ENCODE assay signal across 8 cellular contexts in the genomic region with DNA sequence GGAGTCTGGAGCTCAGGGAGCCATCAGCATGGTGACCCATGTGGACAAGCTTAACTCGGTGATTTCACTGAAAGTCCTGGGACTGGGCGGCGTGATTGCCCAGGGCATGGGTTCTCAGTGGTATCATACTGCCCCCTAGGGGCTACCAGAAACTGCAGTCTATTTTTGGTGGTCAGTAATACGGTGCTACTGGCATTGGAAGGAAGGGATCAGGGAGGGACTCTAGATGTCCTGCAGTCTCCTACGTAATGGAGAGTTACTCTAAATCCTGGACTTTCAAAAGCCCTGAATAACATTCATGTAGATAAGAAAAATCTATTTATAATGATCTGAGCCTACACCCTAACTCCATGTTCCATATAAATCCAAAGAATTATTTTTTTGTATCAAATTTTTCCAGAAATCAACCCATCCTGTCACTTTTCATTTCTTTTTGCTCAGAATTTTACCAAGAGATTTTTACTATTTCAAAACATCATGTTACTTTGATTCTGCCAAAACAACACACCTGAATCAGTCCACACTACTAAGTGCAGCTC. TPM values are rescaled to one million over a fixed set of nuclear protein-coding genes. Genes with fewer than 3 reads are reported as not detected.
DNase-seq lines count a peak whose midpoint lies in the region; ATAC-seq and TF ChIP-seq lines count a peak whose summit lies in the region.

No MANE protein-coding gene starts in this region.

- H3K9me3 ChIP-seq in breast epithelium, result no peaks in the 10 kb centered on the region

- H3K4me1 Mint-ChIP-seq in T-cell, result peaks cover 0 to 8% (median 3%) of the 10 kb centered on the region in 3 donors
- peaks cover 0 to 2% of the 10 kb centered on the region in 2 donors for H3K4me1 Mint-ChIP-seq in immature natural killer cell

- H3K27ac ChIP-seq in breast epithelium, result no peak overlapping the region

- H3K9me3 Mint-ChIP-seq in T-cell (no peaks in the 10 kb centered on the region), immature natural killer cell (no peaks in the 10 kb centered on the region)

- H3K27ac Mint-ChIP-seq in T-cell, result no peak overlapping the region
- H3K27ac Mint-ChIP-seq in immature natural killer cell, result peak overlapping the region in 1 of 6 donors; percentile 24

- H3K36me3 Mint-ChIP-seq in T-cell (peaks cover 34% of the 10 kb centered on the region), immature natural killer cell (peaks cover under 1 to 17% (median 5%) of the 10 kb centered on the region in 3 donors)

- no peak overlapping the region for H3K4me3 Mint-ChIP-seq in T-cell
- no peak overlapping the region for H3K4me3 Mint-ChIP-seq in immature natural killer cell

- TF ChIP-seq POLR2A in breast epithelium (IDR thresholded peaks at IDR 0.05), result no peak

- ATAC-seq in GM18867 (IDR thresholded peaks at IDR 0.05; ENCODE audit: unreplicated experiment) (peak; percentile 49), T-cell (replicated peaks in 1 of 4) (peak; percentile 55 to 75 (median 63)), HG03571 (IDR thresholded peaks at IDR 0.05; ENCODE audit: unreplicated experiment) (no peak)

- POLR2A ChIA-PET in T-cell (lab: Charles Lee), result interaction anchor here in 1 of 2 donors (0.6 kb wide), 1 partner anchor 219 kb away, joined by 3 read pairs; no protein-coding TSS in a partner anchor

- DNase-seq in AG10803 (ENCODE audit: low read depth), result peak; percentile 71
- DNase-seq in NCI-H146 treated with DMSO at 0.1 percent for 48 hours (lab: John Stamatoyannopoulos, UW; ENCODE audit: unreplicated experiment), result peak; percentile 17
- peak in 26 of 34 experiments; percentile 3 to 50 (median 23) for DNase-seq in T-cell
- DNase-seq in breast epithelium (ENCODE audit: low spot score in 2 of 2), result peak in 1 of 2 donors; percentile 34
- DNase-seq in immature natural killer cell, result peak; percentile 57 to 65 (median 62)
- peak; percentile 36 for DNase-seq in smooth muscle cell of the brain vasculature (ENCODE audit: low read depth, low spot score)

- intact Hi-C loops in breast epithelium (cut with DNase I; ENCODE audit: low total_unique reads), result no loop called here

- H3K27me3 ChIP-seq in breast epithelium, result no peaks in the 10 kb centered on the region

- peak; percentile 93 for TF ChIP-seq CTCF in AG10803 (conservative IDR thresholded peaks at IDR 0.05; ENCODE audit: low read length)
- peak; percentile 59 to 71 (median 70) for TF ChIP-seq CTCF in breast epithelium (IDR thresholded peaks at IDR 0.05)

- H3K4me3 ChIP-seq in AG10803 (ENCODE audit: low read length) (no peak overlapping the region), breast epithelium (no peak overlapping the region)

- CTCF ChIA-PET in T-cell (lab: Charles Lee), result interaction anchor here (0.7 to 1.4 kb wide), 3 partner anchors 33 to 441 kb away, joined by 3 to 9 read pairs (median 6); no protein-coding TSS in a partner anchor

- H3K27me3 Mint-ChIP-seq in T-cell (no peaks in the 10 kb centered on the region), immature natural killer cell (ENCODE audit: low read depth in 3 of 3) (no peaks in the 10 kb centered on the region)

- no peaks in the 10 kb centered on the region for H3K36me3 ChIP-seq in breast epithelium

- H3K4me1 ChIP-seq in breast epithelium, result no peaks in the 10 kb centered on the region

RNA-seq across cellular contexts. Expression of a gene that starts 37.3 kb away (rescaled TPM):
- 100 to 1,000 TPM; 266 to 314 (median 276) TPM for total RNA-seq in T-cell
- total RNA-seq in breast epithelium, result 100 to 1,000 TPM; 113 to 237 (median 163) TPM
- polyA plus RNA-seq in immature natural killer cell, result 10 to 100 TPM in 1 of 3 donors, 1 to 10 TPM in 2; 3.6 to 15.3 (median 8.0) TPM

RNA-seq across cellular contexts. Expression of a gene that starts 47.9 kb away (rescaled TPM):
- total RNA-seq in T-cell, result under 1 TPM in 1 of 5 donors, not detected in 4; 0.38 TPM
- total RNA-seq in breast epithelium, result under 1 TPM in 1 of 3 donors, not detected in 2; 0.33 TPM
- polyA plus RNA-seq in immature natural killer cell, result not detected
